In the genomic region with DNA sequence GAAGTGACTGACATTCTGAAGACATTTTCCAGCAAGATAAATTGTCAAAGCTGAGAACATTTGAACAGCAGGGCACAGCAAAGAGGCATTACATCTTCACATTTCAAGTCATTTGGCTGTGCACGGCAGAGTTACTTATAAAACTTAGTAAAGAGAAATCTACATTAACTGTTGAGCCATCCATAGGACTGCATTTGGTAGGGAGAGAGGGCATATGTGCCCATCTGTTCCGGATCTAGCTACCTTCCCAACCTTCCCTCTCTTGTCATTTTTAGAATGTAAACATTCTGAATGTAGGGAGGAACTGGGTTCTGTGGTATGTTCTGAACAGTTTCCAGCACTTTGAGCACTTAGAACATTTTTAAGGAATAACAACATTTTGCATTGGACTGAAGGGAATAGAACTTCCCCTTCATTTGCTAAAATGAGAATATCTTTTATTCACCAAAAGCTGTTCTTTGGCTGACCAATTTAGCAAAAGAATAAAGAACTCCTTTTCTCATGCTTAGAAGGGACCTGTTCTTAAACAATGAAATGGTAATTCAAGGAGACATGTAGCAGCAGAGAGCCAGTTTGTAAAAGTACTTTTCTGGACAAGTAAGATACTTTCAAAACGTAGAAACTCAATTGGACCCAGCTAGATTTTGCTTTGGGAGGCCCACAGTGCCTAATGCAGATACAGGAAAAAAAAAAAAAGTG, we compare ENCODE assay signal across 24 cellular contexts.
"Had no signal": no experiment of that assay in that cellular context is flagged by ENCODE, and none has a peak within 500 bp of the region (broad histone marks: within the 10 kb centered on the region; RNA-seq: fewer than 3 reads in every experiment).

No MANE protein-coding gene starts in this region.

- H3K36me3 ChIP-seq: breast epithelium, right atrium auricular region, tibial nerve had no signal

- H3K9ac ChIP-seq: parathyroid adenoma had no signal

- H3K27ac Mint-ChIP-seq: activated naive CD4-positive, alpha-beta T cell treated with anti-CD3 and anti-CD28 coated beads, Interleukin-2, amount 50 U/mL, for 24 hours; activated naive CD8-positive, alpha-beta T cell treated with anti-CD3 and anti-CD28 coated beads, Interleukin-2, amount 50 U/mL, for 24 hours; activated T-helper 2 cell treated with anti-CD3 and anti-CD28 coated beads, Interferon-gamma antibody, Interleukin-2, Interleukin-4, amounts not matched to agents 10 μg/mL and 5 μg/mL and 100 μg/mL, durations not matched to agents 14 hours and 24 hours and 36 hours; naive B cell; nephron progenitor cell; T-helper 1 cell treated with Interleukin-12 subunit alpha and Interleukin-12 subunit beta and Interleukin-4 antibody, amounts not matched to agents 30 μg/mL and 1 μg/mL, for 36 hours had no signal

- H3K27me3 ChIP-seq: breast epithelium, right atrium auricular region, tibial nerve had no signal

- DNase-seq: activated CD4-positive, alpha-beta T cell treated with anti-CD3 and anti-CD28 coated beads for 48 hours; activated CD4-positive, alpha-beta T cell treated with anti-CD3 and anti-CD28 coated beads, Interleukin-2, amount 50 U/mL, for 48 hours; activated naive CD8-positive, alpha-beta T cell treated with anti-CD3 and anti-CD28 coated beads, Interleukin-2, amount 50 U/mL, for 24 hours; activated T-cell treated with anti-CD3 and anti-CD28 coated beads, Interleukin-2, amount 50 U/mL, for 48 hours; central memory CD4-positive, alpha-beta T cell; head of caudate nucleus; left cardiac atrium; mammary epithelial cell; naive B cell; nephron progenitor cell; occipital lobe; stimulated activated CD4-positive, alpha-beta T cell treated with anti-CD3 and anti-CD28 coated beads, Interleukin-1b, Interleukin-23, amount 100 ng/mL, for 48 hours; stimulated activated CD4-positive, alpha-beta T cell treated with anti-CD3 and anti-CD28 coated beads, Interleukin-4, amount 100 ng/mL, for 4 hours; T-helper 9 cell had no signal

- H3K36me3 Mint-ChIP-seq: activated naive CD4-positive, alpha-beta T cell treated with anti-CD3 and anti-CD28 coated beads, Interleukin-2, amount 50 U/mL, for 24 hours; naive B cell had no signal

- H3K9me3 Mint-ChIP-seq: activated naive CD4-positive, alpha-beta T cell treated with anti-CD3 and anti-CD28 coated beads, Interleukin-2, amount 50 U/mL, for 24 hours; activated naive CD8-positive, alpha-beta T cell treated with anti-CD3 and anti-CD28 coated beads, Interleukin-2, amount 50 U/mL, for 24 hours; activated T-helper 2 cell treated with anti-CD3 and anti-CD28 coated beads, Interferon-gamma antibody, Interleukin-2, Interleukin-4, amounts not matched to agents 10 μg/mL and 5 μg/mL and 100 μg/mL, durations not matched to agents 14 hours and 24 hours and 36 hours; naive B cell; nephron progenitor cell; T-helper 1 cell treated with Interleukin-12 subunit alpha and Interleukin-12 subunit beta and Interleukin-4 antibody, amounts not matched to agents 30 μg/mL and 1 μg/mL, for 36 hours had no signal

- H2AFZ ChIP-seq: parathyroid adenoma had no signal

- H3K79me2 ChIP-seq: parathyroid adenoma had no signal

- ATAC-seq: activated CD4-positive, CD25-positive, alpha-beta regulatory T cell treated with anti-CD3 and anti-CD28 coated beads, Interleukin-2, amount 50 U/mL, for 24 hours; activated naive CD8-positive, alpha-beta T cell treated with anti-CD3 and anti-CD28 coated beads, Interleukin-2, amount 50 U/mL, for 24 hours; left cardiac atrium had no signal

- H3K4me3 Mint-ChIP-seq: activated naive CD4-positive, alpha-beta T cell treated with anti-CD3 and anti-CD28 coated beads, Interleukin-2, amount 50 U/mL, for 24 hours; activated naive CD8-positive, alpha-beta T cell treated with anti-CD3 and anti-CD28 coated beads, Interleukin-2, amount 50 U/mL, for 24 hours; naive B cell; nephron progenitor cell; T-helper 1 cell treated with Interleukin-12 subunit alpha and Interleukin-12 subunit beta and Interleukin-4 antibody, amounts not matched to agents 30 μg/mL and 1 μg/mL, for 36 hours had no signal

- H3K4me1 ChIP-seq: breast epithelium, parathyroid adenoma, right atrium auricular region, tibial nerve had no signal

- H3K9me3 ChIP-seq: breast epithelium, right atrium auricular region, tibial nerve had no signal

- H3K4me2 ChIP-seq: smooth muscle cell had no signal

- H3K4me3 ChIP-seq: breast epithelium, right atrium auricular region, smooth muscle cell, tibial nerve had no signal

- H3K4me1 Mint-ChIP-seq: activated naive CD4-positive, alpha-beta T cell treated with anti-CD3 and anti-CD28 coated beads, Interleukin-2, amount 50 U/mL, for 24 hours; activated naive CD8-positive, alpha-beta T cell treated with anti-CD3 and anti-CD28 coated beads, Interleukin-2, amount 50 U/mL, for 24 hours; nephron progenitor cell had no signal

- H3K27ac ChIP-seq: breast epithelium, parathyroid adenoma, right atrium auricular region, tibial nerve, VCaP had no signal

- H3K27me3 Mint-ChIP-seq: naive B cell had no signal
